9 cellular contexts compared by ENCODE assay signal in genomic region chr13:48093588-48093987, GRCh38. TPM values are rescaled to one million over a fixed set of nuclear protein-coding genes. Genes with fewer than 3 reads are reported as not detected.
A peak's percentile ranks its signal among the peaks of the same experiment; 100 is the strongest.
DNase-seq lines count a peak whose midpoint lies in the region; ATAC-seq, FAIRE-seq and TF ChIP-seq lines count a peak whose summit lies in the region.
"Had no signal": no experiment of that assay in that cellular context is flagged by ENCODE, and none has a peak within 500 bp of the region (broad histone marks: within the 10 kb centered on the region; RNA-seq: fewer than 3 reads in every experiment).

No MANE protein-coding gene starts in this region.

- no peak for ATAC-seq in natural killer cell treated with Interleukin-12 subunit alpha and Interleukin-12 subunit beta and Interleukin-15 and Interleukin-18, amount 100 ng/mL, for 72 hours
- ATAC-seq in HG02870 (IDR thresholded peaks at IDR 0.05; ENCODE audit: unreplicated experiment) = no peak

- H3K9me3 Mint-ChIP-seq in natural killer cell treated with Interleukin-12 subunit alpha and Interleukin-12 subunit beta and Interleukin-15 and Interleukin-18, amount 100 ng/mL, for 72 hours = peaks cover 3% of the 10 kb centered on the region

- H3K9me3 ChIP-seq in BE2C = no peaks in the 10 kb centered on the region
- no peaks in the 10 kb centered on the region for H3K9me3 ChIP-seq in KOPT-K1 (ENCODE audit: insufficient read depth, low read length, poor library complexity, severe bottlenecking)

- peaks cover 30 to 32% of the 10 kb centered on the region in 2 donors for H3K4me1 Mint-ChIP-seq in natural killer cell treated with Interleukin-12 subunit alpha and Interleukin-12 subunit beta and Interleukin-15 and Interleukin-18, amount 100 ng/mL, for 72 hours (ENCODE audit: low read depth in 2 of 2)

- intact Hi-C loops in dorsolateral prefrontal cortex (cut with DNase I) = loop anchor here (5.0 to 10.0 kb wide), 4 partner anchors 56 to 491 kb away; partner anchors contain the start of genes ITM2B (in 1 of the 2), NUDT15 (in 1 of the 2) and RB1 (in 1 of the 2)

- H3K27me3 Mint-ChIP-seq in natural killer cell treated with Interleukin-12 subunit alpha and Interleukin-12 subunit beta and Interleukin-15 and Interleukin-18, amount 100 ng/mL, for 72 hours = peaks cover 0 to under 1% of the 10 kb centered on the region in 2 donors

- DNase-seq in BE2C (no peak), dorsolateral prefrontal cortex (no peak), OCI-M1 (lab: John Stamatoyannopoulos, UW) (no peak), D721Med (ENCODE audit: insufficient read length, low spot score) (no peak), NCI-H1930 (lab: John Stamatoyannopoulos, UW) (no peak)
- no peak for DNase-seq in natural killer cell treated with Interleukin-12 subunit alpha and Interleukin-12 subunit beta and Interleukin-15 and Interleukin-18, amount 100 ng/mL, for 72 hours (ENCODE audit: low spot score)
- DNase-seq: SHP77 treated with DMSO at 0.1 percent for 48 hours had no signal

- H3K4me3 Mint-ChIP-seq in natural killer cell treated with Interleukin-12 subunit alpha and Interleukin-12 subunit beta and Interleukin-15 and Interleukin-18, amount 100 ng/mL, for 72 hours = peak overlapping the region; percentile 94

- peak overlapping the region; percentile 94 for H3K4me3 ChIP-seq in BE2C (ENCODE audit: low read depth, low read length)
- H3K4me3 ChIP-seq in dorsolateral prefrontal cortex = peak overlapping the region in 57 of 59 donors; percentile 57 to 100 (median 97)

- H3K27me3 ChIP-seq in BE2C = no peaks in the 10 kb centered on the region
- no peaks in the 10 kb centered on the region for H3K27me3 ChIP-seq in dorsolateral prefrontal cortex

- H3K36me3 ChIP-seq in BE2C (peaks cover 7% of the 10 kb centered on the region; the same call in 1 of the 2 replicates), KOPT-K1 (ENCODE audit: insufficient read depth, low read length) (peaks cover 16% of the 10 kb centered on the region)

- peak overlapping the region; percentile 77 for H3K27ac ChIP-seq in KOPT-K1 (ENCODE audit: low read depth, low read length, poor library complexity, severe bottlenecking)
- H3K27ac ChIP-seq in dorsolateral prefrontal cortex = no peak overlapping the region

- no peaks in the 10 kb centered on the region for H3K4me1 ChIP-seq in BE2C

- peak overlapping the region; percentile 86 to 89 for H3K27ac Mint-ChIP-seq in natural killer cell treated with Interleukin-12 subunit alpha and Interleukin-12 subunit beta and Interleukin-15 and Interleukin-18, amount 100 ng/mL, for 72 hours

- no peak for FAIRE-seq in D721Med (lab: Jason Lieb, UNC)

- no peak for TF ChIP-seq CTCF in BE2C (IDR thresholded peaks at IDR 0.05; ENCODE audit: low read depth, low read length)
- no peak for TF ChIP-seq CTCF in dorsolateral prefrontal cortex (IDR thresholded peaks at IDR 0.05 in 54 of 56, conservative IDR thresholded peaks at IDR 0.05 in 2 of 56; ENCODE audit: low read depth in 1 of 56, partially characterized antibody in 56 of 56)
- TF ChIP-seq CTCF in D721Med (IDR thresholded peaks at IDR 0.05; ENCODE audit: insufficient read depth, missing control alignments) = no peak

- no peaks in the 10 kb centered on the region for H3K36me3 Mint-ChIP-seq in natural killer cell treated with Interleukin-12 subunit alpha and Interleukin-12 subunit beta and Interleukin-15 and Interleukin-18, amount 100 ng/mL, for 72 hours

RNA-seq across cellular contexts. Expression of gene MED4, which starts 1.3 kb away (rescaled TPM):
- 70.4 TPM for polyA plus RNA-seq in BE2C (2012; ENCODE audit: insufficient read depth, insufficient read length, low read depth)
- total RNA-seq in dorsolateral prefrontal cortex = 10 to 100 TPM; 25.6 to 57.8 (median 42.3) TPM
- 10 to 100 TPM; 50.2 to 56.5 TPM for total RNA-seq in natural killer cell treated with Interleukin-12 subunit alpha and Interleukin-12 subunit beta and Interleukin-15 and Interleukin-18, amount 100 ng/mL, for 72 hours

RNA-seq across cellular contexts. Expression of gene NUDT15, which starts 56.1 kb away (rescaled TPM):
- 12.8 TPM for polyA plus RNA-seq in BE2C (2012; ENCODE audit: insufficient read depth, insufficient read length, low read depth)
- 10 to 100 TPM in 4 of 120 experiments, 1 to 10 TPM in 116; 4.3 to 11.9 (median 6.7) TPM for total RNA-seq in dorsolateral prefrontal cortex
- 10 to 100 TPM; 16.8 to 19.4 TPM for total RNA-seq in natural killer cell treated with Interleukin-12 subunit alpha and Interleukin-12 subunit beta and Interleukin-15 and Interleukin-18, amount 100 ng/mL, for 72 hours
